Comparison of ENCODE assay signal across 8 cellular contexts in genomic region chr1:89820423-89821321, GRCh38. TPM values are rescaled to one million over a fixed set of nuclear protein-coding genes. Genes with fewer than 3 reads are reported as not detected.
DNase-seq lines count a peak whose midpoint lies in the region; ATAC-seq and TF ChIP-seq lines count a peak whose summit lies in the region.

TSS of gene LRRC8D (plus strand) at chr1:89821032. CDS start at chr1:89933069, 112,037 bp downstream.

- peaks cover 62% of the 10 kb centered on the region for H3K79me2 ChIP-seq in GM23338 (replicated peaks; ENCODE audit: insufficient read depth)
- peaks cover 51% of the 10 kb centered on the region for H3K79me2 ChIP-seq in neural cell (replicated peaks; ENCODE audit: insufficient read depth, low read length)

- peaks cover 42% of the 10 kb centered on the region for H3K4me1 Mint-ChIP-seq in GM23338

- H3K4me3 Mint-ChIP-seq in GM23338: peak within 1 kb of the TSS; percentile 88

- peak; percentile 48 for TF ChIP-seq EP300 in neural cell (conservative IDR thresholded peaks at IDR 0.05; ENCODE audit: poor library complexity, severe bottlenecking)

- H4K20me1 ChIP-seq in GM23338 (replicated peaks; ENCODE audit: insufficient read depth) (peaks cover 9% of the 10 kb centered on the region; the same call in 1 of the 2 replicates), neural cell (ENCODE audit: insufficient read depth) (no peaks in the 10 kb centered on the region)

- H3K9me2 ChIP-seq in GM23338 (ENCODE audit: insufficient read depth): no peaks in the 10 kb centered on the region
- no peaks in the 10 kb centered on the region for H3K9me2 ChIP-seq in neural cell (ENCODE audit: insufficient read depth, low read length)

- H3K27ac ChIP-seq in GM23338 (ENCODE audit: low read depth) (peak within 1 kb of the TSS; percentile 97), RWPE2 (ENCODE audit: poor library complexity, severe bottlenecking) (peak within 1 kb of the TSS; percentile 34), neural cell (ENCODE audit: low read length) (peak within 1 kb of the TSS; percentile 82), stomach smooth muscle (ENCODE audit: low read length) (peak within 1 kb of the TSS; percentile 53)

- DNase-seq in ELR (ENCODE audit: low read depth): peak; percentile 78
- peak; percentile 94 for DNase-seq in GM23338 (ENCODE audit: low spot score)
- peak; percentile 54 for DNase-seq in LHCN-M2 (ENCODE audit: low read depth)
- peak; percentile 73 for DNase-seq in RWPE2 (ENCODE audit: low spot score)
- peak; percentile 69 for DNase-seq in activated gamma-delta T cell (lab: John Stamatoyannopoulos, UW)
- DNase-seq in fibroblast of villous mesenchyme (ENCODE audit: low read depth): peak; percentile 76

- H3K27ac Mint-ChIP-seq in GM23338: peak within 1 kb of the TSS; percentile 98

- no peak for TF ChIP-seq RAD21 in neural cell (conservative IDR thresholded peaks at IDR 0.05)

- H3K9ac ChIP-seq in neural cell (ENCODE audit: low read length): peak within 1 kb of the TSS; percentile 93
- peak within 1 kb of the TSS; percentile 65 to 78 for H3K9ac ChIP-seq in stomach smooth muscle (ENCODE audit: low read length in 2 of 2)

- peaks cover 21% of the 10 kb centered on the region for H3K36me3 Mint-ChIP-seq in GM23338 (ENCODE audit: low read depth)

- TF ChIP-seq CTCF in GM23338 (conservative IDR thresholded peaks at IDR 0.05; ENCODE audit: low read depth in 2 of 2) (no peak), RWPE2 (IDR thresholded peaks at IDR 0.05; ENCODE audit: poor library complexity, severe bottlenecking) (no peak), fibroblast of villous mesenchyme (IDR thresholded peaks at IDR 0.05; ENCODE audit: insufficient read depth, low read depth, low read length) (no peak), neural cell (IDR thresholded peaks at IDR 0.05; ENCODE audit: poor library complexity, severe bottlenecking) (no peak)

- H3K4me1 ChIP-seq in GM23338 (ENCODE audit: insufficient read depth) (peaks cover 34% of the 10 kb centered on the region), RWPE2 (ENCODE audit: insufficient read depth, poor library complexity, severe bottlenecking) (peaks cover 21% of the 10 kb centered on the region), stomach smooth muscle (ENCODE audit: control insufficient read depth, insufficient read depth, low read length) (peaks cover 20% of the 10 kb centered on the region)

- H2AFZ ChIP-seq in GM23338 (peak within 1 kb of the TSS; percentile 94), neural cell (ENCODE audit: low read depth, low read length) (peak within 1 kb of the TSS; percentile 60)

- H3K9me3 Mint-ChIP-seq in GM23338: no peaks in the 10 kb centered on the region; the same call in 2 of the 3 replicates

- 0 out of 2 replicates have a peak, but pooled peaks cover 5% of the 10 kb centered on the region for H3F3A ChIP-seq in GM23338 (replicated peaks; ENCODE audit: low read depth)
- H3F3A ChIP-seq in neural cell (ENCODE audit: insufficient read depth, low read length, poor library complexity, severe bottlenecking): no peaks in the 10 kb centered on the region

- peak within 1 kb of the TSS; percentile 99 for H3K4me2 ChIP-seq in GM23338
- H3K4me2 ChIP-seq in neural cell (ENCODE audit: low read length): peak within 1 kb of the TSS; percentile 87

- H3K36me3 ChIP-seq in GM23338 (ENCODE audit: insufficient read depth) (no peaks in the 10 kb centered on the region), RWPE2 (ENCODE audit: low read depth) (no peaks in the 10 kb centered on the region; the same call in 1 of the 2 replicates), neural cell (ENCODE audit: insufficient read depth, low read length) (no peaks in the 10 kb centered on the region), stomach smooth muscle (ENCODE audit: control insufficient read depth in 2 of 2, insufficient read depth in 2 of 2, low read length in 2 of 2) (no peaks in the 10 kb centered on the region)

- ATAC-seq in GM23338 (peak; percentile 87), RWPE2 (ENCODE audit: low read depth) (peak; percentile 89)

- peaks cover 10% of the 10 kb centered on the region for H3K27me3 Mint-ChIP-seq in GM23338 (ENCODE audit: insufficient read depth, low read depth, poor library complexity)

- H3K4me3 ChIP-seq in GM23338 (peak within 1 kb of the TSS; percentile 96), RWPE2 (ENCODE audit: severe bottlenecking) (peak within 1 kb of the TSS; percentile 89), fibroblast of villous mesenchyme (ENCODE audit: low read depth, low read length) (peak within 1 kb of the TSS; percentile 79), neural cell (ENCODE audit: low read length) (peak within 1 kb of the TSS; percentile 72), stomach smooth muscle (ENCODE audit: low read length in 2 of 2) (peak within 1 kb of the TSS; percentile 70 to 86)

- H3K9me3 ChIP-seq in RWPE2 (ENCODE audit: severe bottlenecking) (no peaks in the 10 kb centered on the region), neural cell (ENCODE audit: low read length) (no peaks in the 10 kb centered on the region), stomach smooth muscle (ENCODE audit: control insufficient read depth in 2 of 2, low read length in 2 of 2) (no peaks in the 10 kb centered on the region)

- H3K27me3 ChIP-seq in GM23338 (ENCODE audit: insufficient read depth) (0 out of 2 replicates have a peak, but pooled peaks cover 5% of the 10 kb centered on the region), RWPE2 (ENCODE audit: insufficient read depth, poor library complexity, severe bottlenecking) (no peaks in the 10 kb centered on the region), neural cell (ENCODE audit: insufficient read depth, low read depth, low read length) (no peaks in the 10 kb centered on the region), stomach smooth muscle (ENCODE audit: control insufficient read depth in 1 of 2, insufficient read depth in 2 of 2, low read length in 2 of 2) (no peaks in the 10 kb centered on the region)

TF ChIP-seq in GM23338, 12 proteins besides CTCF, POLR2A, EP300 and RAD21 (continues in another document):
- no peak for TF ChIP-seq ZNF114 (CRISPR knock-in tag; IDR thresholded peaks at IDR 0.05)
- no peak for TF ChIP-seq JUNB (IDR thresholded peaks at IDR 0.05; ENCODE audit: unreplicated experiment)
- TF ChIP-seq POLR2AphosphoS5 (IDR thresholded peaks at IDR 0.05; ENCODE audit: low read depth): peak; percentile 66
- TF ChIP-seq ETS1 (IDR thresholded peaks at IDR 0.05): no peak; the same call in 1 of the 2 replicates
- TF ChIP-seq STAT1 (IDR thresholded peaks at IDR 0.05; ENCODE audit: unreplicated experiment): no peak

TF ChIP-seq in neural cell, 6 proteins besides CTCF, POLR2A, EP300 and RAD21:
- TF ChIP-seq SMC3 (conservative IDR thresholded peaks at IDR 0.05; ENCODE audit: poor library complexity) (no peak), REST (IDR thresholded peaks at IDR 0.05; ENCODE audit: borderline replicate concordance) (peak; percentile 12), MXI1 (conservative IDR thresholded peaks at IDR 0.05; ENCODE audit: poor library complexity, severe bottlenecking) (peak; percentile 88), TAF1 (IDR thresholded peaks at IDR 0.05; ENCODE audit: low read depth) (peak; percentile 73), POLR2AphosphoS5 (IDR thresholded peaks at IDR 0.05) (peak; percentile 91), EZH2 (IDR thresholded peaks at IDR 0.05; ENCODE audit: borderline replicate concordance, insufficient read depth, low read length, poor library complexity, severe bottlenecking) (no peak)

RNA-seq across cellular contexts. Expression of gene LRRC8D, which starts in this region (rescaled TPM):
- 48.1 and 48.8 TPM in 2 replicates for total RNA-seq in GM23338 (2014; rRNA removed; shearing (Covaris generic))
- polyA plus RNA-seq in GM23338 (2016; fragmentation: Nextera tagmentation; extraction: Ambion mirVana) (22.4 and 23.6 TPM in 2 replicates), neural cell (39.9 and 43.7 TPM in 2 replicates)
- total RNA-seq in LHCN-M2 (2014; rRNA removed) (20.7 and 23.9 TPM in 2 replicates), fibroblast of villous mesenchyme (26.7 and 58.7 TPM in 2 replicates)
- polyA plus RNA-seq in LHCN-M2 (2012): 11.7 TPM
- 82.0 and 84.9 TPM in 2 replicates for polyA minus RNA-seq in neural cell

Comparison
In these comparisons a context has a peak if more than half of its experiments do, and no peak if none do; other contexts are left out.
1. Peak in every context shown above with its lines: DNase-seq, ATAC-seq, H3K4me3 ChIP-seq and H3K27ac ChIP-seq.
2. H3K27ac ChIP-seq: peak in every context shown above with its lines; median percentile 97 in GM23338; 82 in neural cell; 53 in stomach smooth muscle; 34 in RWPE2.